In genomic region chr15:57340673-57341259, GRCh38 we compare ENCODE assay signal across 8 cellular contexts. TPM values are rescaled to one million over a fixed set of nuclear protein-coding genes. Genes with fewer than 3 reads are reported as not detected.
DNase-seq lines count a peak whose midpoint lies in the region; ATAC-seq and TF ChIP-seq lines count a peak whose summit lies in the region.

No MANE protein-coding gene starts in this region.

- ATAC-seq in GM18505 (IDR thresholded peaks at IDR 0.05; ENCODE audit: unreplicated experiment) (no peak), GM19467 (IDR thresholded peaks at IDR 0.05; ENCODE audit: unreplicated experiment) (no peak)

- H3K36me3 ChIP-seq in BE2C: no peaks in the 10 kb centered on the region

- peak; percentile 54 for DNase-seq in BE2C
- peak; percentile 28 for DNase-seq in GM19238 (ENCODE audit: insufficient read length, low spot score)
- DNase-seq in NCI-H2227 (lab: John Stamatoyannopoulos, UW; ENCODE audit: unreplicated experiment): peak; percentile 42
- peak; percentile 4 to 7 for DNase-seq in activated CD4-positive, alpha-beta T cell treated with anti-CD3 and anti-CD28 coated beads, Interleukin-2, amount 50 U/mL, for 4 hours
- DNase-seq in fibroblast of villous mesenchyme (ENCODE audit: low read depth): peak; percentile 75
- peak in 42 of 56 donors; percentile 4 to 66 (median 18) for DNase-seq in nucleus accumbens (lab: John Stamatoyannopoulos, UW)

- H3K27me3 ChIP-seq in BE2C: no peaks in the 10 kb centered on the region; the same call in 1 of the 2 replicates

- no peak overlapping the region for H3K4me3 ChIP-seq in BE2C (ENCODE audit: low read depth, low read length)
- no peak overlapping the region for H3K4me3 ChIP-seq in fibroblast of villous mesenchyme (ENCODE audit: low read depth, low read length)

- H3K9me3 ChIP-seq in BE2C: no peaks in the 10 kb centered on the region

- no peak for TF ChIP-seq POLR2A in GM18505 (IDR thresholded peaks at IDR 0.05; ENCODE audit: borderline replicate concordance, extremely low read depth, insufficient read depth, insufficient read length)

- H3K4me1 ChIP-seq in BE2C: no peaks in the 10 kb centered on the region

- peak; percentile 88 for TF ChIP-seq CTCF in BE2C (IDR thresholded peaks at IDR 0.05; ENCODE audit: low read depth, low read length)
- peak; percentile 84 for TF ChIP-seq CTCF in fibroblast of villous mesenchyme (IDR thresholded peaks at IDR 0.05; ENCODE audit: insufficient read depth, low read depth, low read length)

RNA-seq across cellular contexts. Expression of gene CGNL1, which starts 35.5 kb away (rescaled TPM):
- polyA plus RNA-seq in BE2C (2012; ENCODE audit: insufficient read depth, insufficient read length, low read depth): 0.26 TPM
- 0.43 and 0.64 TPM in 2 replicates for total RNA-seq in fibroblast of villous mesenchyme

Comparison
In these comparisons a context has a peak if more than half of its experiments do, and no peak if none do; other contexts are left out.
1. DNase-seq: peak in every context shown above with its lines; median percentile 75 in fibroblast of villous mesenchyme; 54 in BE2C; 42 in NCI-H2227; 28 in GM19238; 18 in nucleus accumbens; 6 in activated CD4-positive, alpha-beta T cell treated with anti-CD3 and anti-CD28 coated beads, Interleukin-2, amount 50 U/mL, for 4 hours.